ENCODE assay signal across 13 cellular contexts in the genomic region with DNA sequence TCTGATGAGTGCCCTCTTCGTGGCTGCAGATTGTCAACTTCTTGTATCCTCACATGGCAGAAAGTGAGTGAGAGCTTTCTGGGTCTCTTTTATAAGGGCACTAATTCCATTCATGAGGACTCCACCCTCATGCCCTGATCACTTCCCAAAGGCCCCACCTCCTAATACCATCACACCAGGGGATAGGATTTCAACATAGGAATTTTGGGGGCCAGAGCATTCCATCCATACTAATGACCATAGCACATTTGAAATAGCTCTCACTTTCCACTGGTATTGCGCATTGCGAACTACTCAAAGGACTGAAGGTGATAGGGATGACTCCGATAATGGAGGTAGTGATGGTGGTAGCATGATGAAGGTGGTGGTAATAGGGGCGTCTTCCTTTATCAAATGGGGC.
DNase-seq lines count a peak whose midpoint lies in the region; ATAC-seq and TF ChIP-seq lines count a peak whose summit lies in the region.
"Had no signal": no experiment of that assay in that cellular context is flagged by ENCODE, and none has a peak within 500 bp of the region (broad histone marks: within the 10 kb centered on the region; RNA-seq: fewer than 3 reads in every experiment).

No MANE protein-coding gene starts in this region.

- no peaks in the 10 kb centered on the region for H3K27me3 Mint-ChIP-seq in nephron (ENCODE audit: low read depth)
- H3K27me3 Mint-ChIP-seq: B cell had no signal

- H3K36me3 Mint-ChIP-seq in nephron (ENCODE audit: low read depth), result peaks cover 41% of the 10 kb centered on the region
- H3K36me3 Mint-ChIP-seq: CD4-positive, alpha-beta memory T cell had no signal

- peaks cover 60% of the 10 kb centered on the region for H3K4me1 Mint-ChIP-seq in nephron
- H3K4me1 Mint-ChIP-seq: B cell; CD4-positive, alpha-beta memory T cell had no signal

- no peak for ATAC-seq in GM19463 (IDR thresholded peaks at IDR 0.05; ENCODE audit: unreplicated experiment)
- ATAC-seq: HCT116 had no signal

- no peak overlapping the region for H3K4me3 ChIP-seq in choroid plexus epithelial cell (ENCODE audit: low read depth, low read length)

- no peak overlapping the region for H3K4me3 Mint-ChIP-seq in nephron
- H3K4me3 Mint-ChIP-seq: B cell; CD4-positive, alpha-beta memory T cell had no signal

- peaks cover 11% of the 10 kb centered on the region for H3K9me3 Mint-ChIP-seq in nephron

- H3K27ac Mint-ChIP-seq in nephron, result peak overlapping the region; percentile 77 to 92 (median 82)
- H3K27ac Mint-ChIP-seq: B cell; CD4-positive, alpha-beta memory T cell had no signal

- no peak for TF ChIP-seq CTCF in choroid plexus epithelial cell (conservative IDR thresholded peaks at IDR 0.05; ENCODE audit: low read depth, low read length)
- TF ChIP-seq CTCF in nephron (IDR thresholded peaks at IDR 0.05; ENCODE audit: unreplicated experiment in 3 of 3), result no peak

- peak; percentile 19 for DNase-seq in EH (ENCODE audit: low read depth)
- DNase-seq in choroid plexus epithelial cell (ENCODE audit: low read depth), result peak; percentile 25
- DNase-seq in NCI-H82 treated with DMSO at 0.1 percent for 48 hours (lab: John Stamatoyannopoulos, UW; ENCODE audit: unreplicated experiment), result no peak
- no peak for DNase-seq in NCI-H446 treated with DMSO at 0.1 percent for 48 hours (lab: John Stamatoyannopoulos, UW)
- DNase-seq in NCI-H2227 treated with DMSO at 0.1 percent for 48 hours (lab: John Stamatoyannopoulos, UW), result no peak
- DNase-seq: CD4-positive, alpha-beta memory T cell; DMS79; GDM1; IMR-90 had no signal

Comparison
In these comparisons a context has a peak if more than half of its experiments do, and no peak if none do; other contexts are left out.
1. DNase-seq: peak in EH (single experiment) and choroid plexus epithelial cell (single experiment); none in NCI-H82 treated with DMSO at 0.1 percent for 48 hours (single experiment), NCI-H446 treated with DMSO at 0.1 percent for 48 hours (single experiment) and NCI-H2227 treated with DMSO at 0.1 percent for 48 hours (single experiment).